ENCODE assay signal across 16 cellular contexts in the genomic region with DNA sequence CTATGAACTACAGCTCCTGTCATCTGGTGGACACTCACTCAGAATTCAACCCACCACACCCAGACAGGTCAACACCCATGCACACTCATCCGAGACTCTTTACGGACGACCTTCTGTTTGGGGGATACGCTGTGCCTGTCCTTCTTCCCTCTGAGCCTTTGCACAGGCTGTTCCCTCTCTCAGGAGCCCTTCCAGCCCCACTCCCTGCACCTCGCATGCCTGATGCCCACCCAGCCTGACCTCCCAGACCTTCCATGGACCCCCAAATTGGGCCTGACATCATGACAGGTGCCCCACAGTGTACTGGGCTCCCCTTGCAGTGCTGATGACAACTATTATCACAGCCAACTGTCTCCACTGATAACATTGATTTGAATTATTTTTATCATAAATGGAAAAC.
DNase-seq lines count a peak whose midpoint lies in the region; ATAC-seq and TF ChIP-seq lines count a peak whose summit lies in the region.
"Had no signal": no experiment of that assay in that cellular context is flagged by ENCODE, and none has a peak within 500 bp of the region (broad histone marks: within the 10 kb centered on the region; RNA-seq: fewer than 3 reads in every experiment).

No MANE protein-coding gene starts in this region.

- no peak overlapping the region for H2AFZ ChIP-seq in SK-N-SH (ENCODE audit: low read depth)

- TF ChIP-seq POLR2A in sigmoid colon (IDR thresholded peaks at IDR 0.05): no peak

- H3K4me3 Mint-ChIP-seq in chondrocyte (ENCODE audit: unreplicated experiment) (no peak overlapping the region), progenitor cell of endocrine pancreas (ENCODE audit: low read depth) (no peak overlapping the region)
- H3K4me3 Mint-ChIP-seq: CD8-positive, alpha-beta memory T cell had no signal

- TF ChIP-seq CTCF in SK-N-SH (IDR thresholded peaks at IDR 0.05): no peak
- no peak for TF ChIP-seq CTCF in chondrocyte (IDR thresholded peaks at IDR 0.05)
- no peak for TF ChIP-seq CTCF in sigmoid colon (IDR thresholded peaks at IDR 0.05)
- TF ChIP-seq CTCF in progenitor cell of endocrine pancreas (IDR thresholded peaks at IDR 0.05; ENCODE audit: unreplicated experiment): no peak

- intact Hi-C loops in sigmoid colon (cut with DNase I): no loop called here

- H3K27ac Mint-ChIP-seq in chondrocyte (ENCODE audit: unreplicated experiment): no peak overlapping the region
- no peak overlapping the region for H3K27ac Mint-ChIP-seq in progenitor cell of endocrine pancreas
- H3K27ac Mint-ChIP-seq: CD8-positive, alpha-beta memory T cell had no signal

- H3K36me3 ChIP-seq in SK-N-SH (replicated peaks in 1 of 2; ENCODE audit: control insufficient read depth in 1 of 2, insufficient read depth in 2 of 2, low read length in 1 of 2): no peaks in the 10 kb centered on the region
- no peaks in the 10 kb centered on the region for H3K36me3 ChIP-seq in sigmoid colon
- H3K36me3 ChIP-seq: HAP-1 had no signal

- no peaks in the 10 kb centered on the region for H3K9me2 ChIP-seq in SK-N-SH

- H3K79me2 ChIP-seq in SK-N-SH (ENCODE audit: insufficient read depth): no peaks in the 10 kb centered on the region

- H3K36me3 Mint-ChIP-seq in chondrocyte (ENCODE audit: low read depth) (no peaks in the 10 kb centered on the region), progenitor cell of endocrine pancreas (ENCODE audit: insufficient read depth) (no peaks in the 10 kb centered on the region)
- H3K36me3 Mint-ChIP-seq: CD8-positive, alpha-beta memory T cell had no signal

- no peaks in the 10 kb centered on the region for H3K27me3 ChIP-seq in SK-N-SH (ENCODE audit: insufficient read depth)
- H3K27me3 ChIP-seq in sigmoid colon: no peaks in the 10 kb centered on the region

- no peaks in the 10 kb centered on the region for H3K9me3 Mint-ChIP-seq in chondrocyte (ENCODE audit: low read depth)
- no peaks in the 10 kb centered on the region for H3K9me3 Mint-ChIP-seq in progenitor cell of endocrine pancreas (ENCODE audit: low read depth)
- H3K9me3 Mint-ChIP-seq: CD8-positive, alpha-beta memory T cell had no signal

- H3K9me3 ChIP-seq in SK-N-SH (no peaks in the 10 kb centered on the region), sigmoid colon (no peaks in the 10 kb centered on the region)
- H3K9me3 ChIP-seq: Caco-2, HAP-1 had no signal

- no peaks in the 10 kb centered on the region for H4K20me1 ChIP-seq in SK-N-SH (ENCODE audit: insufficient read depth)

- no peak overlapping the region for H3K4me3 ChIP-seq in SK-N-SH (ENCODE audit: low read depth in 2 of 2, low read length in 1 of 2)
- H3K4me3 ChIP-seq in sigmoid colon: no peak overlapping the region
- H3K4me3 ChIP-seq: HAP-1 had no signal

- CTCF ChIA-PET in SK-N-SH (lab: Yijun Ruan, JAX): no interaction called here

- POLR2A ChIA-PET in SK-N-SH (lab: Yijun Ruan, JAX): no interaction called here

- no peak overlapping the region for H3K9ac ChIP-seq in SK-N-SH

- H3K27me3 Mint-ChIP-seq in chondrocyte (ENCODE audit: low read depth) (peaks cover 4% of the 10 kb centered on the region), progenitor cell of endocrine pancreas (peaks cover 25% of the 10 kb centered on the region)

- H3K4me1 Mint-ChIP-seq in chondrocyte (ENCODE audit: low read depth) (no peaks in the 10 kb centered on the region), progenitor cell of endocrine pancreas (ENCODE audit: low read depth) (peaks cover 3% of the 10 kb centered on the region)

- H3K27ac ChIP-seq in SK-N-SH (ENCODE audit: low read depth in 2 of 2, low read length in 1 of 2): no peak overlapping the region
- no peak overlapping the region for H3K27ac ChIP-seq in sigmoid colon
- H3K27ac ChIP-seq: 22Rv1, HL-60 had no signal

- peak; percentile 10 for DNase-seq in SK-N-SH
- DNase-seq in chondrocyte (ENCODE audit: low spot score): peak; percentile 63
- DNase-seq in mesenteric fat pad (ENCODE audit: low spot score): peak; percentile 86
- peak; percentile 49 for DNase-seq in sigmoid colon
- no peak for DNase-seq in progenitor cell of endocrine pancreas (ENCODE audit: low spot score, unreplicated experiment)
- no peak for DNase-seq in central memory CD4-positive, alpha-beta T cell
- DNase-seq: Caco-2, DND-41, GDM1, GOT3 had no signal

- no peak overlapping the region for H3K4me2 ChIP-seq in SK-N-SH

- H3K4me1 ChIP-seq in SK-N-SH (ENCODE audit: control insufficient read depth in 1 of 2, insufficient read depth in 2 of 2, low read depth in 1 of 2, low read length in 1 of 2) (peaks cover 0 to 8% of the 10 kb centered on the region in 2 experiments; a peak in 1 of 4 replicates), sigmoid colon (no peaks in the 10 kb centered on the region)
- H3K4me1 ChIP-seq: Caco-2, HAP-1 had no signal

- H3F3A ChIP-seq in SK-N-SH (replicated peaks; ENCODE audit: insufficient read depth): no peaks in the 10 kb centered on the region

- ATAC-seq in SK-N-SH treated with all-trans-retinoic acid at 6 μM for 48 hours (no peak), HG02571 (IDR thresholded peaks at IDR 0.05; ENCODE audit: unreplicated experiment) (no peak)

- 65% methylated on average over 5 of the region's 5 CpGs for WGBS in SK-N-SH (ENCODE audit: low lambda C conversion rate)
- WGBS in sigmoid colon, 2 donors: 83 to 94% methylated on average over 5 of the region's 5 CpGs

- TF ChIP-seq EP300 in SK-N-SH (IDR thresholded peaks at IDR 0.05; ENCODE audit: borderline replicate concordance in 1 of 2, low read depth in 1 of 2, low read length in 1 of 2) (no peak), sigmoid colon (IDR thresholded peaks at IDR 0.05) (no peak)

- TF ChIP-seq RAD21 in SK-N-SH (IDR thresholded peaks at IDR 0.05; ENCODE audit: low read length): no peak

TF ChIP-seq in SK-N-SH, 30 proteins besides CTCF, POLR2A, EP300 and RAD21:
- no peak for TF ChIP-seq YY1 (IDR thresholded peaks at IDR 0.05; ENCODE audit: low read depth)
- TF ChIP-seq MAX (IDR thresholded peaks at IDR 0.05; ENCODE audit: low read depth): no peak
- TF ChIP-seq, protein P1, sequence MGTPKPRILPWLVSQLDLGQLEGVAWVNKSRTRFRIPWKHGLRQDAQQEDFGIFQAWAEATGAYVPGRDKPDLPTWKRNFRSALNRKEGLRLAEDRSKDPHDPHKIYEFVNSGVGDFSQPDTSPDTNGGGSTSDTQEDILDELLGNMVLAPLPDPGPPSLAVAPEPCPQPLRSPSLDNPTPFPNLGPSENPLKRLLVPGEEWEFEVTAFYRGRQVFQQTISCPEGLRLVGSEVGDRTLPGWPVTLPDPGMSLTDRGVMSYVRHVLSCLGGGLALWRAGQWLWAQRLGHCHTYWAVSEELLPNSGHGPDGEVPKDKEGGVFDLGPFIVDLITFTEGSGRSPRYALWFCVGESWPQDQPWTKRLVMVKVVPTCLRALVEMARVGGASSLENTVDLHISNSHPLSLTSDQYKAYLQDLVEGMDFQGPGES (IDR thresholded peaks at IDR 0.05; ENCODE audit: low read depth, low read length): no peak
- TF ChIP-seq SMC3 (IDR thresholded peaks at IDR 0.05; ENCODE audit: low read depth, low read length): no peak
- no peak for TF ChIP-seq GATA2 (CRISPR knock-in tag; IDR thresholded peaks at IDR 0.05)

TF ChIP-seq in SK-N-SH treated with all-trans-retinoic acid at 6 μM for 48 hours, 23 proteins besides CTCF, POLR2A, EP300 and RAD21:
- TF ChIP-seq ARNTL (CRISPR knock-in tag; IDR thresholded peaks at IDR 0.05; ENCODE audit: borderline replicate concordance, low read depth) (no peak), ZNF565 (CRISPR knock-in tag; conservative IDR thresholded peaks at IDR 0.05; ENCODE audit: low read depth) (no peak), TCF4 (CRISPR knock-in tag; IDR thresholded peaks at IDR 0.05; ENCODE audit: borderline replicate concordance) (no peak)

Comparison
In these comparisons a context has a peak if more than half of its experiments do, and no peak if none do; other contexts are left out.
1. DNase-seq: peak in SK-N-SH (single experiment), chondrocyte (single experiment), mesenteric fat pad (single experiment) and sigmoid colon (single experiment); none in progenitor cell of endocrine pancreas (single experiment) and central memory CD4-positive, alpha-beta T cell (single experiment).